Comparison of ENCODE assay signal across 8 cellular contexts in genomic region chr9:33289501-33289900, GRCh38. TPM values are rescaled to one million over a fixed set of nuclear protein-coding genes. Genes with fewer than 3 reads are reported as not detected.
DNase-seq lines count a peak whose midpoint lies in the region; ATAC-seq and TF ChIP-seq lines count a peak whose summit lies in the region.

No MANE protein-coding gene starts in this region.

- no peak for TF ChIP-seq CTCF in fibroblast of the aortic adventitia (IDR thresholded peaks at IDR 0.05; ENCODE audit: insufficient read depth, low read length)
- TF ChIP-seq CTCF in psoas muscle (IDR thresholded peaks at IDR 0.05): no peak

- H3K4me3 ChIP-seq in fibroblast of the aortic adventitia (ENCODE audit: low read depth, low read length) (peak overlapping the region; percentile 71), psoas muscle (peak overlapping the region; percentile 83)

- no peaks in the 10 kb centered on the region for H3K27me3 ChIP-seq in psoas muscle (ENCODE audit: insufficient read depth in 3 of 3, low read length in 2 of 3)

- peak; percentile 4 to 29 (median 10) for ATAC-seq in psoas muscle
- ATAC-seq in HG02973 (IDR thresholded peaks at IDR 0.05; ENCODE audit: unreplicated experiment): no peak
- no peak for ATAC-seq in HG02623 (IDR thresholded peaks at IDR 0.05; ENCODE audit: unreplicated experiment)

- DNase-seq in NCI-H82 (lab: John Stamatoyannopoulos, UW): peak; percentile 3
- no peak for DNase-seq in NCI-H82 treated with DMSO at 0.1 percent for 48 hours (lab: John Stamatoyannopoulos, UW; ENCODE audit: unreplicated experiment)
- peak; percentile 78 for DNase-seq in activated CD8-positive, alpha-beta memory T cell treated with anti-CD3 and anti-CD28 coated beads for 24 hours
- peak; percentile 14 for DNase-seq in fibroblast of the aortic adventitia (ENCODE audit: low read depth)
- peak; percentile 20 to 50 for DNase-seq in psoas muscle
- DNase-seq in 8988T: no peak

- H3K27ac ChIP-seq in psoas muscle: peak overlapping the region; percentile 99

- WGBS in psoas muscle, 3 donors: 5 to 9% (median 7%) methylated on average over 7 to 12 of the region's 12 CpGs

- H3K9me3 ChIP-seq in psoas muscle: no peaks in the 10 kb centered on the region

- H3K4me1 ChIP-seq in psoas muscle: peaks cover 45% of the 10 kb centered on the region

- peaks cover 4 to 41% of the 10 kb centered on the region in 2 donors for H3K36me3 ChIP-seq in psoas muscle (ENCODE audit: insufficient read depth in 1 of 2, low read depth in 1 of 2)

- intact Hi-C loops in psoas muscle (cut with DNase I): loop anchor here in 1 of 2 donors (5.0 kb wide), 1 partner anchor 38 kb away; no protein-coding TSS in a partner anchor

RNA-seq across cellular contexts. Expression of gene NFX1, which starts 0.8 kb away (rescaled TPM):
- total RNA-seq in fibroblast of the aortic adventitia (ENCODE audit: low replicate concordance): 27.5 and 37.2 TPM in 2 replicates
- 10 to 100 TPM; 33.8 to 59.2 (median 46.1) TPM for total RNA-seq in psoas muscle
- polyA plus RNA-seq in psoas muscle: 10 to 100 TPM; 20.9 to 33.4 (median 26.8) TPM

RNA-seq across cellular contexts. Expression of gene CHMP5, which starts 24.7 kb away (rescaled TPM):
- 79.0 and 87.4 TPM in 2 replicates for total RNA-seq in fibroblast of the aortic adventitia (ENCODE audit: low replicate concordance)
- 10 to 100 TPM; 28.7 to 41.1 (median 37.6) TPM for total RNA-seq in psoas muscle
- 10 to 100 TPM; 31.9 to 80.4 (median 38.3) TPM for polyA plus RNA-seq in psoas muscle

RNA-seq across cellular contexts. Expression of gene BAG1, which starts 25.0 kb away (rescaled TPM):
- total RNA-seq in fibroblast of the aortic adventitia (ENCODE audit: low replicate concordance): 54.1 and 180 TPM in 2 replicates
- total RNA-seq in psoas muscle: 100 to 1,000 TPM; 125 to 253 (median 151) TPM
- 100 to 1,000 TPM; 265 to 371 (median 315) TPM for polyA plus RNA-seq in psoas muscle

RNA-seq across cellular contexts. Expression of gene SPINK4, which starts 49.5 kb away (rescaled TPM):
- total RNA-seq in fibroblast of the aortic adventitia (ENCODE audit: low replicate concordance) (not detected in 2 replicates), psoas muscle (not detected)
- polyA plus RNA-seq in psoas muscle: under 1 TPM in 1 of 3 donors, not detected in 2; 0.34 TPM

Comparison
In these comparisons a context has a peak if more than half of its experiments do, and no peak if none do; other contexts are left out.
1. DNase-seq: peak in NCI-H82 (single experiment), activated CD8-positive, alpha-beta memory T cell treated with anti-CD3 and anti-CD28 coated beads for 24 hours (single experiment), fibroblast of the aortic adventitia (single experiment) and psoas muscle (2 of 2); none in NCI-H82 treated with DMSO at 0.1 percent for 48 hours (single experiment) and 8988T (single experiment).
2. ATAC-seq: peak in psoas muscle (4 of 4); none in HG02973 (single experiment) and HG02623 (single experiment).